ENCODE assay signal across 8 cellular contexts in genomic region chr15:45166792-45167630, GRCh38. TPM values are rescaled to one million over a fixed set of nuclear protein-coding genes. Genes with fewer than 3 reads are reported as not detected.
DNase-seq lines count a peak whose midpoint lies in the region; ATAC-seq and TF ChIP-seq lines count a peak whose summit lies in the region.

No MANE protein-coding gene starts in this region.

- peak; percentile 85 to 87 for ATAC-seq in left cardiac atrium

- H3K9ac ChIP-seq in SU-DHL-6 (ENCODE audit: low read length) (peak overlapping the region; percentile 74), adipocyte (ENCODE audit: low read length) (peak overlapping the region; percentile 93)

- peak; percentile 71 for DNase-seq in GM12864 (ENCODE audit: low read depth)
- DNase-seq in HFFc6, result peak; percentile 67
- peak; percentile 83 for DNase-seq in MV-4-11 (lab: John Stamatoyannopoulos, UW)
- peak; percentile 92 for DNase-seq in adipocyte (ENCODE audit: low read depth)
- peak; percentile 91 for DNase-seq in left cardiac atrium
- peak; percentile 74 for DNase-seq in progenitor cell of endocrine pancreas (ENCODE audit: low spot score, unreplicated experiment)
- peak; percentile 90 for DNase-seq in ureter (ENCODE audit: low spot score)

- no peaks in the 10 kb centered on the region for H3K9me3 ChIP-seq in SU-DHL-6 (ENCODE audit: insufficient read depth, low read length)
- no peaks in the 10 kb centered on the region for H3K9me3 ChIP-seq in adipocyte (ENCODE audit: control insufficient read depth, low read length)

- H3K36me3 ChIP-seq in SU-DHL-6 (ENCODE audit: low read length), result no peaks in the 10 kb centered on the region
- H3K36me3 ChIP-seq in adipocyte (ENCODE audit: control insufficient read depth, insufficient read depth, low read length, severe bottlenecking), result no peaks in the 10 kb centered on the region

- intact Hi-C loops in left cardiac atrium (cut with DNase I), result no loop called here

- no peaks in the 10 kb centered on the region for H4K20me1 ChIP-seq in SU-DHL-6 (ENCODE audit: low read depth, low read length)

- H3K27ac Mint-ChIP-seq in HFFc6 (peak overlapping the region; percentile 38; the same call in 1 of the 2 replicates), progenitor cell of endocrine pancreas (peak overlapping the region; percentile 78)

- H3K4me1 Mint-ChIP-seq in HFFc6 (ENCODE audit: low read depth), result peaks cover 24% of the 10 kb centered on the region
- peaks cover 26% of the 10 kb centered on the region for H3K4me1 Mint-ChIP-seq in progenitor cell of endocrine pancreas (ENCODE audit: low read depth)

- H3F3A ChIP-seq in SU-DHL-6 (ENCODE audit: insufficient read depth), result no peaks in the 10 kb centered on the region

- no peaks in the 10 kb centered on the region for H3K9me2 ChIP-seq in SU-DHL-6 (replicated peaks; ENCODE audit: insufficient read depth, low read length)

- peak overlapping the region; percentile 99 for H2AFZ ChIP-seq in SU-DHL-6 (ENCODE audit: low read depth, low read length, severe bottlenecking)

- H3K36me3 Mint-ChIP-seq in HFFc6 (ENCODE audit: low read depth), result no peaks in the 10 kb centered on the region
- peaks cover 1% of the 10 kb centered on the region for H3K36me3 Mint-ChIP-seq in progenitor cell of endocrine pancreas (ENCODE audit: insufficient read depth)

- H3K79me2 ChIP-seq in SU-DHL-6 (ENCODE audit: insufficient read depth, low read length), result no peaks in the 10 kb centered on the region

- H3K27ac ChIP-seq in SU-DHL-6 (ENCODE audit: low read depth, low read length), result peak overlapping the region; percentile 47

- TF ChIP-seq CTCF in GM12864 (IDR thresholded peaks at IDR 0.05; ENCODE audit: low read depth, low read length, missing control alignments) (peak; percentile 86), HFFc6 (IDR thresholded peaks at IDR 0.05) (peak; percentile 79), SU-DHL-6 (IDR thresholded peaks at IDR 0.05; ENCODE audit: insufficient read depth, low read length, poor library complexity, severe bottlenecking) (peak; percentile 61), progenitor cell of endocrine pancreas (IDR thresholded peaks at IDR 0.05; ENCODE audit: unreplicated experiment) (peak; percentile 71)

- peaks cover 8% of the 10 kb centered on the region for H3K4me1 ChIP-seq in adipocyte (ENCODE audit: control insufficient read depth, insufficient read depth, low read length)

- peak overlapping the region; percentile 52 for H3K4me3 Mint-ChIP-seq in HFFc6
- peak overlapping the region; percentile 46 for H3K4me3 Mint-ChIP-seq in progenitor cell of endocrine pancreas (ENCODE audit: low read depth)

- peak overlapping the region; percentile 70 for H3K4me2 ChIP-seq in SU-DHL-6 (ENCODE audit: low read depth, low read length, poor library complexity, severe bottlenecking)

- H3K9me3 Mint-ChIP-seq in HFFc6, result no peaks in the 10 kb centered on the region
- no peaks in the 10 kb centered on the region for H3K9me3 Mint-ChIP-seq in progenitor cell of endocrine pancreas (ENCODE audit: low read depth)

- H3K27me3 ChIP-seq in SU-DHL-6 (ENCODE audit: low read length) (no peaks in the 10 kb centered on the region), adipocyte (replicated peaks; ENCODE audit: control insufficient read depth, insufficient read depth, low read length) (no peaks in the 10 kb centered on the region)

- peak overlapping the region; percentile 76 for H3K4me3 ChIP-seq in GM12864 (ENCODE audit: low read depth, low read length)
- H3K4me3 ChIP-seq in SU-DHL-6 (ENCODE audit: insufficient read depth, low read length, poor library complexity, severe bottlenecking), result peak overlapping the region; percentile 57
- peak overlapping the region; percentile 85 for H3K4me3 ChIP-seq in adipocyte (ENCODE audit: low read length)

- H3K27me3 Mint-ChIP-seq in HFFc6 (ENCODE audit: insufficient read depth), result no peaks in the 10 kb centered on the region; the same call in 1 of the 2 replicates
- no peaks in the 10 kb centered on the region for H3K27me3 Mint-ChIP-seq in progenitor cell of endocrine pancreas

RNA-seq across cellular contexts. Expression of gene SHF, which starts 20.8 kb away (rescaled TPM):
- total RNA-seq in HFFc6 (2021; fragmentation: NEBNext Ultra II Directional; extraction: Animal tissue kit (Norgen Biotek cat#: 25700)), result 1 to 10 TPM; 2.1 to 3.1 (median 2.1) TPM
- total RNA-seq in left cardiac atrium (1 to 10 TPM; 6.9 to 8.6 TPM), progenitor cell of endocrine pancreas (61.1 and 61.7 TPM in 2 replicates), ureter (7.9 TPM)

RNA-seq across cellular contexts. Expression of gene DUOX1, which starts 37.2 kb away (rescaled TPM):
- total RNA-seq in HFFc6 (2021; fragmentation: NEBNext Ultra II Directional; extraction: Animal tissue kit (Norgen Biotek cat#: 25700)), result under 1 TPM in 5 of 6 experiments, not detected in 1; 0.02 to 0.26 (median 0.12) TPM
- total RNA-seq in left cardiac atrium (1 to 10 TPM; 1.9 to 2.6 TPM), progenitor cell of endocrine pancreas (1.4 and 1.6 TPM in 2 replicates), ureter (85.5 TPM)

RNA-seq across cellular contexts. Expression of gene DUOXA1, which starts 37.3 kb away (rescaled TPM):
- total RNA-seq in HFFc6 (2021; fragmentation: NEBNext Ultra II Directional; extraction: Animal tissue kit (Norgen Biotek cat#: 25700)), result under 1 TPM in 3 of 6 experiments, not detected in 3; 0.09 to 0.31 (median 0.16) TPM
- 1 to 10 TPM; 1.1 to 2.1 TPM for total RNA-seq in left cardiac atrium
- 1.3 and 1.4 TPM in 2 replicates for total RNA-seq in progenitor cell of endocrine pancreas
- 87.3 TPM for total RNA-seq in ureter

RNA-seq across cellular contexts. Expression of gene DUOXA2, which starts 52.9 kb away (rescaled TPM):
- not detected for total RNA-seq in HFFc6 (2021; fragmentation: NEBNext Ultra II Directional; extraction: Animal tissue kit (Norgen Biotek cat#: 25700))
- not detected for total RNA-seq in left cardiac atrium
- not detected in 2 replicates for total RNA-seq in progenitor cell of endocrine pancreas
- total RNA-seq in ureter, result 3.9 TPM

RNA-seq across cellular contexts. Expression of gene DUOX2, which starts 53.0 kb away (rescaled TPM):
- not detected for total RNA-seq in HFFc6 (2021; fragmentation: NEBNext Ultra II Directional; extraction: Animal tissue kit (Norgen Biotek cat#: 25700))
- under 1 TPM; 0.12 to 0.39 TPM for total RNA-seq in left cardiac atrium
- total RNA-seq in progenitor cell of endocrine pancreas, result 0.53 and 1.1 TPM in 2 replicates
- total RNA-seq in ureter, result 92.1 TPM

Comparison
In these comparisons a context has a peak if more than half of its experiments do, and no peak if none do; other contexts are left out.
1. Peak in every context shown above with its lines: DNase-seq, ATAC-seq, H3K4me3 ChIP-seq and H3K27ac ChIP-seq.
2. RNA of gene DUOX1, which starts 37.2 kb away (total RNA-seq): 85.5 TPM in ureter (single experiment); 1.9 to 2.6 TPM in left cardiac atrium, 1.4 to 1.6 TPM in progenitor cell of endocrine pancreas and 0.02 to 0.26 TPM in HFFc6; every median in the first group is over 10 times any median in the second.
3. RNA of gene DUOXA1, which starts 37.3 kb away (total RNA-seq): 87.3 TPM in ureter (single experiment); 1.1 to 2.1 TPM in left cardiac atrium, 1.3 to 1.4 TPM in progenitor cell of endocrine pancreas and 0.09 to 0.31 TPM in HFFc6; every median in the first group is over 10 times any median in the second.